ENCODE assay signal across 11 cellular contexts in the genomic region with DNA sequence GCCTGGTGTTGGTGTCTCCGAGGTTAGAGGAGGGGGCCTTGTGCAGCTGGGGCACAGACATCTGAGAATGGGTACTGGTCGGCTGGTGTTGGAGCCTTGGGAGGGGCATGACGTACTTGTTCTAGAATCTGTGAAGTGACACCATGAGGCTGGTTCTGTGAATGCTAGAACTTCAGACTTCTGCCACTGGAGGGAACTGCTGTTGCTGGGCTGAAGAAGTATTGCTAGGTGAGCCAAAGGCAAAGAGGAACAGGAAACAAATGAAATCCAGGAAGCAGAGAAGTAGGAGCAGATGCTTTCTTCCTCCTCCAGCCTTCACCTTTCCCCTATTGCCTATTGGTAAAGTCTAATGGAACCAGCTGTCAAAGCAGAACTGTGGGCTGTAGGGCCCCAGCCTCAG.
DNase-seq lines count a peak whose midpoint lies in the region; ATAC-seq, FAIRE-seq and TF ChIP-seq lines count a peak whose summit lies in the region.
"Had no signal": no experiment of that assay in that cellular context is flagged by ENCODE, and none has a peak within 500 bp of the region (broad histone marks: within the 10 kb centered on the region; RNA-seq: fewer than 3 reads in every experiment).

No MANE protein-coding gene starts in this region.

- CTCF ChIA-PET in HepG2 (lab: Yijun Ruan, JAX; ENCODE audit: low intra/inter-chr PET ratio, low total read pairs), result no interaction called here

- in situ Hi-C loops in HepG2 (cut with HindIII; ENCODE audit: extremely low pct_ligation_motif_present, low pct_unique_long_range_greater_than_20kb), result no loop called here

- H3K27ac ChIP-seq in HepG2 (ENCODE audit: extremely low read length, insufficient read depth, low read length) (no peak overlapping the region), right lobe of liver (no peak overlapping the region), OCI-LY3 (ENCODE audit: low read length) (no peak overlapping the region)
- H3K27ac ChIP-seq: SJCRH30 had no signal

- no TSS peak for BruUV-seq in HepG2 (replicated peaks; lab: Mats Ljungman, UMichigan)

- H3K4me2 ChIP-seq in HepG2 (ENCODE audit: low read depth, low read length) (no peak overlapping the region), OCI-LY3 (ENCODE audit: low read length) (no peak overlapping the region)

- FAIRE-seq in HepG2 (lab: Jason Lieb, UNC), result no peak

- peak; percentile 64 for ATAC-seq in HepG2
- no peak for ATAC-seq in right lobe of liver
- ATAC-seq in GM21619 (IDR thresholded peaks at IDR 0.05; ENCODE audit: unreplicated experiment), result no peak
- ATAC-seq in HG03135 (IDR thresholded peaks at IDR 0.05; ENCODE audit: unreplicated experiment), result no peak

- intact Hi-C loops in HepG2 (cut with micrococcal nuclease; ENCODE audit: unreplicated experiment), result no loop called here
- intact Hi-C loops in right lobe of liver (cut with DNase I), result no loop called here

- H3K4me3 ChIP-seq in HepG2 (replicated peaks in 1 of 3; ENCODE audit: insufficient read depth in 1 of 3, low read depth in 2 of 3, low read length in 3 of 3) (no peak overlapping the region), right lobe of liver (no peak overlapping the region), OCI-LY3 (ENCODE audit: low read length) (no peak overlapping the region), epithelial cell of esophagus (ENCODE audit: low read length) (no peak overlapping the region)
- H3K4me3 ChIP-seq: SJCRH30 had no signal

- H3K27me3 ChIP-seq in HepG2 (ENCODE audit: control insufficient read depth in 1 of 2, insufficient read depth in 2 of 2, low read length in 2 of 2) (no peaks in the 10 kb centered on the region), right lobe of liver (no peaks in the 10 kb centered on the region), OCI-LY3 (ENCODE audit: low read depth, low read length) (no peaks in the 10 kb centered on the region)
- H3K27me3 ChIP-seq: SJCRH30 had no signal

- H3K9me3 ChIP-seq in HepG2 (ENCODE audit: low read length), result no peaks in the 10 kb centered on the region
- H3K9me3 ChIP-seq in right lobe of liver, result no peaks in the 10 kb centered on the region
- H3K9me3 ChIP-seq in OCI-LY3 (ENCODE audit: insufficient read depth, low read length), result no peaks in the 10 kb centered on the region
- H3K9me3 ChIP-seq: SJCRH30 had no signal

- TF ChIP-seq CTCF in HepG2 (CRISPR knock-in tag; IDR thresholded peaks at IDR 0.05) (no peak), right lobe of liver (IDR thresholded peaks at IDR 0.05) (no peak), OCI-LY3 (IDR thresholded peaks at IDR 0.05; ENCODE audit: low read depth, low read length) (peak; percentile 18; the same call in 1 of the 2 replicates), epithelial cell of esophagus (IDR thresholded peaks at IDR 0.05; ENCODE audit: insufficient read depth, low read depth, low read length, missing control alignments) (peak; percentile 59)

- no peak for DNase-seq in HepG2 (ENCODE audit: low spot score)
- no peak for DNase-seq in right lobe of liver
- DNase-seq in epithelial cell of esophagus (ENCODE audit: low read depth), result peak; percentile 51
- DNase-seq in DMS79 treated with DMSO at 0.1 percent for 48 hours (lab: John Stamatoyannopoulos, UW), result no peak
- DNase-seq in mesenteric fat pad (ENCODE audit: low spot score), result no peak
- DNase-seq: activated gamma-delta T cell treated with Interleukin-2 at 50 U/mL for 16 hours, NCI-H2171 treated with DMSO at 0.1 percent for 48 hours, SJCRH30 had no signal

- TF ChIP-seq POLR2A in HepG2 (IDR thresholded peaks at IDR 0.05; ENCODE audit: insufficient read depth in 1 of 2, low read depth in 2 of 2, low read length in 2 of 2), result no peak
- no peak for TF ChIP-seq POLR2A in right lobe of liver (IDR thresholded peaks at IDR 0.05)

- 7% methylated on average over 3 of the region's 3 CpGs for WGBS in HepG2 (ENCODE audit: low lambda C conversion rate)
- WGBS in right lobe of liver (ENCODE audit: insufficient coverage, low coverage, low lambda C conversion rate, missing lambda C conversion rate), result 37% methylated on average over 2 of the region's 3 CpGs

- POLR2A ChIA-PET in HepG2 (lab: Yijun Ruan, JAX), result no interaction called here

- no peak overlapping the region for H2AFZ ChIP-seq in HepG2 (ENCODE audit: low read length)
- no peak overlapping the region for H2AFZ ChIP-seq in OCI-LY3 (ENCODE audit: low read depth, low read length)

- H4K20me1 ChIP-seq in HepG2 (ENCODE audit: insufficient read depth, low read length) (no peaks in the 10 kb centered on the region), OCI-LY3 (ENCODE audit: insufficient read depth, low read length) (no peaks in the 10 kb centered on the region)

- H3K9ac ChIP-seq in HepG2 (ENCODE audit: insufficient read depth, low read depth, low read length) (no peak overlapping the region), OCI-LY3 (ENCODE audit: low read length) (no peak overlapping the region)

- no peak for TF ChIP-seq RAD21 in HepG2 (CRISPR knock-in tag; IDR thresholded peaks at IDR 0.05)

- H3K4me1 ChIP-seq in HepG2 (ENCODE audit: insufficient read depth, low read length), result no peaks in the 10 kb centered on the region
- H3K4me1 ChIP-seq in right lobe of liver, result no peaks in the 10 kb centered on the region
- no peaks in the 10 kb centered on the region for H3K4me1 ChIP-seq in OCI-LY3 (ENCODE audit: low read length)
- H3K4me1 ChIP-seq: SJCRH30 had no signal

- TF ChIP-seq EP300 in HepG2 (IDR thresholded peaks at IDR 0.05; ENCODE audit: low read depth in 2 of 2, low read length in 2 of 2), result no peak
- TF ChIP-seq EP300 in HepG2 (CRISPR knock-in tag; IDR thresholded peaks at IDR 0.05; ENCODE audit: borderline replicate concordance), result no peak

- no peaks in the 10 kb centered on the region for H3K36me3 ChIP-seq in HepG2 (replicated peaks in 1 of 2; ENCODE audit: control insufficient read depth in 1 of 2, insufficient read depth in 2 of 2, low read length in 2 of 2)
- no peaks in the 10 kb centered on the region for H3K36me3 ChIP-seq in right lobe of liver
- no peaks in the 10 kb centered on the region for H3K36me3 ChIP-seq in OCI-LY3 (replicated peaks; ENCODE audit: low read depth, low read length)
- H3K36me3 ChIP-seq: SJCRH30 had no signal

- H3K79me2 ChIP-seq in HepG2 (ENCODE audit: insufficient read depth, low read length), result no peaks in the 10 kb centered on the region
- no peaks in the 10 kb centered on the region for H3K79me2 ChIP-seq in OCI-LY3 (ENCODE audit: low read length)

TF ChIP-seq in HepG2, 621 proteins besides CTCF, POLR2A, EP300 and RAD21:
- TF ChIP-seq RORA (CRISPR knock-in tag; IDR thresholded peaks at IDR 0.05), result no peak

Comparison
In these comparisons a context has a peak if more than half of its experiments do, and no peak if none do; other contexts are left out.
1. CTCF ChIP-seq: peak in OCI-LY3 (single experiment) and epithelial cell of esophagus (single experiment); none in HepG2 (single experiment) and right lobe of liver (0 of 4).